ENCODE assay signal across 9 cellular contexts in the genomic region with DNA sequence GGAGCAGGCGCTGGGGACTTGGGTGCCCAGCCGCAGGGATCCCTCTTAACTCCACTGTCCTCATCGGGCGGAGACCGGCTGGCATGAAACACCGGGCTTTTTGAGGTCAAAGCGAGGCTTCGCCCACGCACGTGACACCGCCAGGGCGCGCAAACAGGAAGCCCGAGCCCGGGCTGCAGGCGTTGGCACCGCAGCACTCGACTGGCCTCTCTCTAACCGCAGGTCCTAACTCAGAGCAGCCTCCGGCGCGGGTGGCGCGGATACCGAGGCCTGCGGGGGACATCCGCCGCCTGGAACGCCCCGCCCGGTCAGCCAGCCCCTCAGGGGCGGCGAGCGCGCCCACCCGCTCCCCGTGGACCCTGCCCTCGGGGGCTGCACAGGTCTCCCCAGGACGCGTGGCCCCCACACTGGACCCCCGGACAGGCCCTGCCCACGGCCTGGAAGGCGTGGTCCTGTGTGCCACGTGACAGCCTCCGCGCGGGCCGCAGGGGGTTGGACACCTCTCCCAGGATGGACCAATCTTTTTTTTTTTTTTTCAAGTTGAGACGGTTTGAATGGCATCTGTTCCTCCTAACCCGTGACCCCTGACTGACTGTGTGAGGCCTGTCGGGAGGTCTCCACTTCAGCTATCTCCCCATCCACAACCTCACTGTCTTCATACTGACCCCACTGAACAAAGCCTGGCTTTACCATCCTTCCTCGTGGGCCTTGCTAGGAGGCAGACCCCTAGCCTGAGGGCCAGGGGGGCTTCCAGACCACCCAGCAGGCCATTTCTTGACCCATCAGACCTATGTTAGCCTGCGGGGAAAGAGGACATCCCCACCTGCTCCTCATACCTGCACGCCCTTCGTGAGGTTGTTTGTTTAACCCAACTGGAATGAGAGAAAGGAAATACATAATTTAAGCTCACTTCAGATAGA. TPM values are rescaled to one million over a fixed set of nuclear protein-coding genes. Genes with fewer than 3 reads are reported as not detected.
DNase-seq lines count a peak whose midpoint lies in the region; ATAC-seq and TF ChIP-seq lines count a peak whose summit lies in the region.
"Had no signal": no experiment of that assay in that cellular context is flagged by ENCODE, and none has a peak within 500 bp of the region (broad histone marks: within the 10 kb centered on the region; RNA-seq: fewer than 3 reads in every experiment).

No MANE protein-coding gene starts in this region.

- intact Hi-C loops in activated B cell treated with CpG ODN at 0.5 μM for 24 hours (cut with micrococcal nuclease), result no loop called here
- intact Hi-C loops in A673 (cut with micrococcal nuclease; ENCODE audit: unreplicated experiment), result no loop called here

- no peaks in the 10 kb centered on the region for H3K36me3 Mint-ChIP-seq in activated B cell treated with CpG ODN at 0.5 μM for 24 hours (ENCODE audit: low read depth)
- H3K36me3 Mint-ChIP-seq in natural killer cell treated with Interleukin-12 subunit alpha and Interleukin-12 subunit beta and Interleukin-15 and Interleukin-18, amount 100 ng/mL, for 72 hours, result no peaks in the 10 kb centered on the region

- BruUV-seq in A673 (replicated peaks; lab: Mats Ljungman, UMichigan), result no TSS peak

- POLR2A ChIA-PET in activated B cell treated with CpG ODN at 0.5 μM for 24 hours (lab: Charles Lee) (no interaction called here), A673 (lab: Charles Lee; ENCODE audit: low non-redundant PET) (no interaction called here)

- H3K27me3 Mint-ChIP-seq in activated B cell treated with CpG ODN at 0.5 μM for 24 hours, result peaks cover 3% of the 10 kb centered on the region
- H3K27me3 Mint-ChIP-seq in natural killer cell treated with Interleukin-12 subunit alpha and Interleukin-12 subunit beta and Interleukin-15 and Interleukin-18, amount 100 ng/mL, for 72 hours, result no peaks in the 10 kb centered on the region
- no peaks in the 10 kb centered on the region for H3K27me3 Mint-ChIP-seq in stimulated activated naive CD8-positive, alpha-beta T cell treated with anti-CD3 and anti-CD28 coated beads, Interleukin-15, amount 100 ng/mL, for 72 hours

- H3K9me3 ChIP-seq in A673 (ENCODE audit: low read depth, low read length, poor library complexity, severe bottlenecking), result no peaks in the 10 kb centered on the region
- H3K9me3 ChIP-seq: SJSA1 had no signal

- H3K4me1 Mint-ChIP-seq in activated B cell treated with CpG ODN at 0.5 μM for 24 hours, result peaks cover 14% of the 10 kb centered on the region
- peaks cover 5 to 8% of the 10 kb centered on the region in 2 donors for H3K4me1 Mint-ChIP-seq in natural killer cell treated with Interleukin-12 subunit alpha and Interleukin-12 subunit beta and Interleukin-15 and Interleukin-18, amount 100 ng/mL, for 72 hours (ENCODE audit: low read depth in 2 of 2)
- peaks cover 15% of the 10 kb centered on the region for H3K4me1 Mint-ChIP-seq in stimulated activated naive CD8-positive, alpha-beta T cell treated with anti-CD3 and anti-CD28 coated beads, Interleukin-15, amount 100 ng/mL, for 72 hours

- H3K4me3 Mint-ChIP-seq in activated B cell treated with CpG ODN at 0.5 μM for 24 hours, result peak overlapping the region; percentile 70
- peak overlapping the region; percentile 49 for H3K4me3 Mint-ChIP-seq in natural killer cell treated with Interleukin-12 subunit alpha and Interleukin-12 subunit beta and Interleukin-15 and Interleukin-18, amount 100 ng/mL, for 72 hours
- H3K4me3 Mint-ChIP-seq in stimulated activated naive CD8-positive, alpha-beta T cell treated with anti-CD3 and anti-CD28 coated beads, Interleukin-15, amount 100 ng/mL, for 72 hours, result peak overlapping the region; percentile 42 to 72

- ATAC-seq in activated B cell treated with CpG ODN at 0.5 μM for 24 hours (ENCODE audit: low read depth) (peak; percentile 86), HG02840 (IDR thresholded peaks at IDR 0.05; ENCODE audit: low FRiP score, unreplicated experiment) (no peak)
- peak; percentile 73 to 87 for ATAC-seq in natural killer cell treated with Interleukin-12 subunit alpha and Interleukin-12 subunit beta and Interleukin-15 and Interleukin-18, amount 100 ng/mL, for 72 hours
- peak; percentile 86 for ATAC-seq in stimulated activated naive CD8-positive, alpha-beta T cell treated with anti-CD3 and anti-CD28 coated beads, Interleukin-15, amount 100 ng/mL, for 72 hours

- CTCF ChIA-PET in activated B cell treated with CpG ODN at 0.5 μM for 24 hours (lab: Charles Lee), result no interaction called here
- CTCF ChIA-PET in A673 (lab: Charles Lee), result no interaction called here

- no peaks in the 10 kb centered on the region for H3K36me3 ChIP-seq in A673 (ENCODE audit: insufficient read depth, low read length, poor library complexity, severe bottlenecking)
- H3K36me3 ChIP-seq: SJSA1 had no signal

- peak overlapping the region; percentile 33 for H3K4me3 ChIP-seq in choroid plexus epithelial cell (ENCODE audit: low read depth, low read length)
- no peak overlapping the region for H3K4me3 ChIP-seq in A673 (ENCODE audit: low read depth, low read length, poor library complexity, severe bottlenecking)
- H3K4me3 ChIP-seq: SJSA1 had no signal

- H3K9me3 Mint-ChIP-seq in activated B cell treated with CpG ODN at 0.5 μM for 24 hours, result no peaks in the 10 kb centered on the region
- no peaks in the 10 kb centered on the region for H3K9me3 Mint-ChIP-seq in natural killer cell treated with Interleukin-12 subunit alpha and Interleukin-12 subunit beta and Interleukin-15 and Interleukin-18, amount 100 ng/mL, for 72 hours
- H3K9me3 Mint-ChIP-seq in stimulated activated naive CD8-positive, alpha-beta T cell treated with anti-CD3 and anti-CD28 coated beads, Interleukin-15, amount 100 ng/mL, for 72 hours, result no peaks in the 10 kb centered on the region

- DNase-seq in C1 segment of cervical spinal cord (lab: John Stamatoyannopoulos, UW), result peak in 8 of 14 donors; percentile 4 to 50 (median 24)
- peak; percentile 42 for DNase-seq in activated B cell treated with CpG ODN at 0.5 μM for 24 hours
- no peak for DNase-seq in choroid plexus epithelial cell (ENCODE audit: low read depth)
- peak; percentile 78 for DNase-seq in natural killer cell treated with Interleukin-12 subunit alpha and Interleukin-12 subunit beta and Interleukin-15 and Interleukin-18, amount 100 ng/mL, for 72 hours (ENCODE audit: low spot score)
- peak; percentile 45 to 67 for DNase-seq in stimulated activated naive CD8-positive, alpha-beta T cell treated with anti-CD3 and anti-CD28 coated beads, Interleukin-15, amount 100 ng/mL, for 72 hours
- DNase-seq in A673 (ENCODE audit: low spot score), result no peak
- DNase-seq in GOT3 (lab: John Stamatoyannopoulos, UW), result no peak

- TF ChIP-seq CTCF in activated B cell treated with CpG ODN at 0.5 μM for 24 hours (IDR thresholded peaks at IDR 0.05) (no peak), choroid plexus epithelial cell (conservative IDR thresholded peaks at IDR 0.05; ENCODE audit: low read depth, low read length) (no peak), A673 (conservative IDR thresholded peaks at IDR 0.05; ENCODE audit: low read depth, low read length) (no peak)

- H3K4me1 ChIP-seq in A673 (ENCODE audit: insufficient read depth, low read length, poor library complexity, severe bottlenecking), result no peaks in the 10 kb centered on the region

- H3K27ac ChIP-seq in A673 (ENCODE audit: low read depth, low read length, poor library complexity, severe bottlenecking), result no peak overlapping the region
- H3K27ac ChIP-seq: SJSA1 had no signal

- peak overlapping the region; percentile 54 for H3K27ac Mint-ChIP-seq in activated B cell treated with CpG ODN at 0.5 μM for 24 hours
- H3K27ac Mint-ChIP-seq in natural killer cell treated with Interleukin-12 subunit alpha and Interleukin-12 subunit beta and Interleukin-15 and Interleukin-18, amount 100 ng/mL, for 72 hours, result peak overlapping the region in 1 of 2 donors; percentile 40
- H3K27ac Mint-ChIP-seq in stimulated activated naive CD8-positive, alpha-beta T cell treated with anti-CD3 and anti-CD28 coated beads, Interleukin-15, amount 100 ng/mL, for 72 hours, result no peak overlapping the region

- no peaks in the 10 kb centered on the region for H3K27me3 ChIP-seq in A673 (replicated peaks; ENCODE audit: insufficient read depth, low read depth, low read length, poor library complexity)
- H3K27me3 ChIP-seq: SJSA1 had no signal

RNA-seq across cellular contexts. Expression of gene SLC47A2, which starts 8.4 kb away (rescaled TPM):
- total RNA-seq in activated B cell treated with CpG ODN at 0.5 μM for 24 hours (not detected in 2 replicates), A673 (2021) (not detected in 2 replicates)
- total RNA-seq in natural killer cell treated with Interleukin-12 subunit alpha and Interleukin-12 subunit beta and Interleukin-15 and Interleukin-18, amount 100 ng/mL, for 72 hours, result not detected
- total RNA-seq: SJSA1 had no signal

RNA-seq across cellular contexts. Expression of gene ALDH3A1, which starts 23.3 kb away (rescaled TPM):
- total RNA-seq in activated B cell treated with CpG ODN at 0.5 μM for 24 hours (not detected in 2 replicates), A673 (2021) (0.20 TPM in 1 of 2 replicates, not detected in the other)
- not detected for total RNA-seq in natural killer cell treated with Interleukin-12 subunit alpha and Interleukin-12 subunit beta and Interleukin-15 and Interleukin-18, amount 100 ng/mL, for 72 hours
- total RNA-seq: SJSA1 had no signal

Comparison
In these comparisons a context has a peak if more than half of its experiments do, and no peak if none do; other contexts are left out.
1. DNase-seq: peak in C1 segment of cervical spinal cord (8 of 14), activated B cell treated with CpG ODN at 0.5 μM for 24 hours (single experiment), natural killer cell treated with Interleukin-12 subunit alpha and Interleukin-12 subunit beta and Interleukin-15 and Interleukin-18, amount 100 ng/mL, for 72 hours (single experiment) and stimulated activated naive CD8-positive, alpha-beta T cell treated with anti-CD3 and anti-CD28 coated beads, Interleukin-15, amount 100 ng/mL, for 72 hours (2 of 2); none in choroid plexus epithelial cell (single experiment), A673 (single experiment) and GOT3 (single experiment).
2. Peak in every context shown above with its lines, with median percentiles within 50 percentile points of each other: H3K4me3 Mint-ChIP-seq.